In genomic region chr18:48228301-48228715, GRCh38 we compare ENCODE assay signal across 14 cellular contexts.
A peak's percentile ranks its signal among the peaks of the same experiment; 100 is the strongest.
DNase-seq lines count a peak whose midpoint lies in the region; ATAC-seq and TF ChIP-seq lines count a peak whose summit lies in the region.
"Had no signal": no experiment of that assay in that cellular context is flagged by ENCODE, and none has a peak within 500 bp of the region (broad histone marks: within the 10 kb centered on the region; RNA-seq: fewer than 3 reads in every experiment).

No MANE protein-coding gene starts in this region.

- peak; percentile 34 for DNase-seq in activated naive CD4-positive, alpha-beta T cell treated with anti-CD3 and anti-CD28 coated beads, Interleukin-2, amount 10 ng/mL, durations not matched to agents 7 days and 5 days
- no peak for DNase-seq in activated naive CD4-positive, alpha-beta T cell treated with anti-CD3 and anti-CD28 coated beads for 36 hours
- peak; percentile 6 to 69 for DNase-seq in cardiac fibroblast (ENCODE audit: low read depth in 2 of 2)
- DNase-seq in lower lobe of right lung, result peak; percentile 67
- DNase-seq in vagina (ENCODE audit: extremely low spot score in 2 of 2), result no peak
- DNase-seq in dermis blood vessel endothelial cell, result no peak
- DNase-seq in central memory CD4-positive, alpha-beta T cell, result no peak
- DNase-seq: activated effector memory CD4-positive, alpha-beta T cell treated with Interleukin-2 at 50 U/mL for 16 hours; GDM1; NCI-H2081 treated with DMSO at 0.1 percent for 48 hours; stimulated activated CD4-positive, alpha-beta T cell treated with anti-CD3 and anti-CD28 coated beads, Interleukin-12 subunit alpha, Interleukin-12 subunit beta, amount 100 ng/mL, for 4 hours had no signal

- H3K27ac ChIP-seq in lower lobe of right lung (no peak overlapping the region), vagina (peak overlapping the region; percentile 34)
- H3K27ac ChIP-seq: hepatocyte had no signal

- no peaks in the 10 kb centered on the region for H3K36me3 ChIP-seq in lower lobe of right lung
- H3K36me3 ChIP-seq in vagina, result no peaks in the 10 kb centered on the region

- peaks cover 47% of the 10 kb centered on the region for H3K4me1 Mint-ChIP-seq in activated naive CD4-positive, alpha-beta T cell treated with anti-CD3 and anti-CD28 coated beads, Interleukin-2, amount 10 ng/mL, durations not matched to agents 7 days and 5 days
- H3K4me1 Mint-ChIP-seq in activated naive CD4-positive, alpha-beta T cell treated with anti-CD3 and anti-CD28 coated beads for 36 hours (ENCODE audit: low read depth), result no peaks in the 10 kb centered on the region

- H3K9me3 ChIP-seq in lower lobe of right lung (no peaks in the 10 kb centered on the region), vagina (no peaks in the 10 kb centered on the region)

- ATAC-seq in lower lobe of right lung, result peak; percentile 50 to 67
- ATAC-seq in GM21529 (IDR thresholded peaks at IDR 0.05; ENCODE audit: unreplicated experiment), result no peak
- ATAC-seq: Panc1 had no signal

- TF ChIP-seq CTCF in cardiac fibroblast (IDR thresholded peaks at IDR 0.05; ENCODE audit: low read depth, low read length) (no peak), lower lobe of right lung (IDR thresholded peaks at IDR 0.05) (no peak), vagina (IDR thresholded peaks at IDR 0.05) (no peak)

- intact Hi-C loops in activated naive CD4-positive, alpha-beta T cell treated with anti-CD3 and anti-CD28 coated beads for 36 hours (cut with micrococcal nuclease), result no loop called here
- intact Hi-C loops in lower lobe of right lung (cut with DNase I), result no loop called here
- intact Hi-C loops in vagina (cut with DNase I), result no loop called here

- H3K4me3 ChIP-seq in cardiac fibroblast (replicated peaks in 1 of 2; ENCODE audit: low read depth in 2 of 2, low read length in 2 of 2), result no peak overlapping the region
- no peak overlapping the region for H3K4me3 ChIP-seq in lower lobe of right lung
- H3K4me3 ChIP-seq in vagina, result no peak overlapping the region
- H3K4me3 ChIP-seq: hepatocyte had no signal

- no peaks in the 10 kb centered on the region for H3K36me3 Mint-ChIP-seq in activated naive CD4-positive, alpha-beta T cell treated with anti-CD3 and anti-CD28 coated beads, Interleukin-2, amount 10 ng/mL, durations not matched to agents 7 days and 5 days
- no peaks in the 10 kb centered on the region for H3K36me3 Mint-ChIP-seq in activated naive CD4-positive, alpha-beta T cell treated with anti-CD3 and anti-CD28 coated beads for 36 hours (ENCODE audit: low read depth)

- no peaks in the 10 kb centered on the region for H3K9me3 Mint-ChIP-seq in activated naive CD4-positive, alpha-beta T cell treated with anti-CD3 and anti-CD28 coated beads, Interleukin-2, amount 10 ng/mL, durations not matched to agents 7 days and 5 days
- H3K9me3 Mint-ChIP-seq in activated naive CD4-positive, alpha-beta T cell treated with anti-CD3 and anti-CD28 coated beads for 36 hours, result no peaks in the 10 kb centered on the region

- TF ChIP-seq POLR2A in vagina (IDR thresholded peaks at IDR 0.05), result no peak

- H3K27me3 ChIP-seq in lower lobe of right lung (ENCODE audit: low read depth), result no peaks in the 10 kb centered on the region
- H3K27me3 ChIP-seq in vagina, result no peaks in the 10 kb centered on the region
- H3K27me3 ChIP-seq: hepatocyte had no signal

- CTCF ChIA-PET in activated naive CD4-positive, alpha-beta T cell treated with anti-CD3 and anti-CD28 coated beads, Interleukin-2, amount 10 ng/mL, durations not matched to agents 7 days and 5 days (lab: Charles Lee), result no interaction called here
- CTCF ChIA-PET in activated naive CD4-positive, alpha-beta T cell treated with anti-CD3 and anti-CD28 coated beads for 36 hours (lab: Charles Lee), result interaction anchor here (0.5 to 1.5 kb wide), 2 partner anchors 11 to 131 kb away, joined by 3 to 4 read pairs; no protein-coding TSS in a partner anchor

- no peak overlapping the region for H3K4me3 Mint-ChIP-seq in activated naive CD4-positive, alpha-beta T cell treated with anti-CD3 and anti-CD28 coated beads, Interleukin-2, amount 10 ng/mL, durations not matched to agents 7 days and 5 days
- H3K4me3 Mint-ChIP-seq in activated naive CD4-positive, alpha-beta T cell treated with anti-CD3 and anti-CD28 coated beads for 36 hours, result no peak overlapping the region

- H3K27ac Mint-ChIP-seq in activated naive CD4-positive, alpha-beta T cell treated with anti-CD3 and anti-CD28 coated beads, Interleukin-2, amount 10 ng/mL, durations not matched to agents 7 days and 5 days, result peak overlapping the region; percentile 84
- H3K27ac Mint-ChIP-seq in activated naive CD4-positive, alpha-beta T cell treated with anti-CD3 and anti-CD28 coated beads for 36 hours, result no peak overlapping the region

- H3K27me3 Mint-ChIP-seq in activated naive CD4-positive, alpha-beta T cell treated with anti-CD3 and anti-CD28 coated beads, Interleukin-2, amount 10 ng/mL, durations not matched to agents 7 days and 5 days, result peaks cover 19% of the 10 kb centered on the region
- H3K27me3 Mint-ChIP-seq in activated naive CD4-positive, alpha-beta T cell treated with anti-CD3 and anti-CD28 coated beads for 36 hours (ENCODE audit: low read depth), result no peaks in the 10 kb centered on the region

- H3K4me1 ChIP-seq in lower lobe of right lung, result peaks cover 43% of the 10 kb centered on the region
- peaks cover 20% of the 10 kb centered on the region for H3K4me1 ChIP-seq in vagina

Comparison
In these comparisons a context has a peak if more than half of its experiments do, and no peak if none do; other contexts are left out.
1. DNase-seq: peak in activated naive CD4-positive, alpha-beta T cell treated with anti-CD3 and anti-CD28 coated beads, Interleukin-2, amount 10 ng/mL, durations not matched to agents 7 days and 5 days (single experiment), cardiac fibroblast (2 of 2) and lower lobe of right lung (single experiment); none in activated naive CD4-positive, alpha-beta T cell treated with anti-CD3 and anti-CD28 coated beads for 36 hours (single experiment), vagina (0 of 2), dermis blood vessel endothelial cell (single experiment) and central memory CD4-positive, alpha-beta T cell (single experiment).